Comparison of ENCODE assay signal across 1 cellular context in the genomic region with DNA sequence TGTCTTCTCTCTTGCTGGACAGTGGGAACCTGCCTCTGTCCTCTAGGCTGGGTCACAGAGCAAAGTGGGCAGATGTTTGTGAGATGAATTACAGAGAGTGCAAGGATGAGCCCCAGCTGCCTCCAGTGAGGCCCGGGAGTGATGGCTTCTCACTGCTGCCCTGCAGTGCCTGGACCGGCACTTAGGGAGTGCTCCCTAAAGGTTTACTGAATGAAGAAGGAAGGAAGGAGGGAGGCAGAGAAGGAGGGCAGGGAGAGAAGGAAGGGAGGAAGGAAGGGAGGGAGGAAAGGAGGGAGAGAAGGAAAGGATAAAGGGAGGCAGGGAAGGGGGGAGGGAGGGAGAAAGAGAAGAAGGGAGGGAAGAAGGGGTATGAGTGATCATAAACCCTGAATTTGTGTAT.
A peak's percentile ranks its signal among the peaks of the same experiment; 100 is the strongest.
TF ChIP-seq lines count a peak whose summit lies in the region.

No MANE protein-coding gene starts in this region.

TF ChIP-seq in GM12878, 131 proteins besides CTCF, POLR2A, EP300 and RAD21:
- TF ChIP-seq CREM (IDR thresholded peaks at IDR 0.05; ENCODE audit: low read depth) (no peak), HDGF (IDR thresholded peaks at IDR 0.05) (peak; percentile 77; the same call in 1 of the 2 replicates), ZBED1 (IDR thresholded peaks at IDR 0.05; ENCODE audit: borderline replicate concordance) (peak; percentile 16; the same call in 1 of the 2 replicates), PAX5 (IDR thresholded peaks at IDR 0.05; ENCODE audit: borderline replicate concordance, low read depth, low read length) (no peak), SMAD5 (IDR thresholded peaks at IDR 0.05; ENCODE audit: low read depth) (no peak), NR2F1 (conservative IDR thresholded peaks at IDR 0.05) (no peak)
TF ChIP-seq in GM12878: peak in this region for 2.
